Comparison of ENCODE assay signal across 25 cellular contexts in genomic region chr20:10513091-10513490, GRCh38.
DNase-seq lines count a peak whose midpoint lies in the region; ATAC-seq, FAIRE-seq and TF ChIP-seq lines count a peak whose summit lies in the region.
"Had no signal": no experiment of that assay in that cellular context is flagged by ENCODE, and none has a peak within 500 bp of the region (broad histone marks: within the 10 kb centered on the region; RNA-seq: fewer than 3 reads in every experiment).

No MANE protein-coding gene starts in this region.

- H3K4me1 ChIP-seq in HepG2 (ENCODE audit: insufficient read depth, low read length) (peaks cover 31% of the 10 kb centered on the region), right lobe of liver (peaks cover 0 to 26% (median 8%) of the 10 kb centered on the region in 4 donors), GM12878 (ENCODE audit: control insufficient read depth, insufficient read depth, low read length) (peaks cover 32% of the 10 kb centered on the region), prostate gland (replicated peaks) (peaks cover 15% of the 10 kb centered on the region), uterus (peaks cover 0 to under 1% of the 10 kb centered on the region in 2 donors)

- no peaks in the 10 kb centered on the region for H3K9me3 ChIP-seq in HepG2 (ENCODE audit: low read length)
- no peaks in the 10 kb centered on the region for H3K9me3 ChIP-seq in right lobe of liver
- no peaks in the 10 kb centered on the region for H3K9me3 ChIP-seq in GM12878 (replicated peaks; ENCODE audit: control insufficient read depth, insufficient read depth, low read length)
- no peaks in the 10 kb centered on the region for H3K9me3 ChIP-seq in prostate gland
- no peaks in the 10 kb centered on the region for H3K9me3 ChIP-seq in uterus
- H3K9me3 ChIP-seq: BE2C, Caco-2 had no signal

- H3K9ac ChIP-seq in HepG2 (ENCODE audit: insufficient read depth, low read depth, low read length) (no peak overlapping the region), GM12878 (ENCODE audit: control insufficient read depth, insufficient read depth, low read length) (no peak overlapping the region)

- H2AFZ ChIP-seq in HepG2 (ENCODE audit: low read length) (no peak overlapping the region), GM12878 (ENCODE audit: control insufficient read depth, low read depth, low read length) (no peak overlapping the region)

- no peaks in the 10 kb centered on the region for H3K27me3 Mint-ChIP-seq in nephron (ENCODE audit: low read depth)
- H3K27me3 Mint-ChIP-seq: CD4-positive, alpha-beta T cell; IgD-negative memory B cell had no signal

- H3K36me3 ChIP-seq in HepG2 (replicated peaks in 1 of 2; ENCODE audit: control insufficient read depth in 1 of 2, insufficient read depth in 2 of 2, low read length in 2 of 2) (no peaks in the 10 kb centered on the region), right lobe of liver (no peaks in the 10 kb centered on the region), GM12878 (ENCODE audit: control insufficient read depth in 2 of 2, insufficient read depth in 2 of 2, low read length in 1 of 2) (no peaks in the 10 kb centered on the region), prostate gland (no peaks in the 10 kb centered on the region), uterus (no peaks in the 10 kb centered on the region)
- H3K36me3 ChIP-seq: BE2C had no signal

- 97% methylated on average over 2 of the region's 2 CpGs for whole genome bisulfite sequencing in HepG2 (ENCODE audit: low lambda C conversion rate)
- WGBS in right lobe of liver (ENCODE audit: insufficient coverage, low coverage, low lambda C conversion rate, missing lambda C conversion rate), result 57% methylated on average over 1 of the region's 2 CpGs
- WGBS in GM12878 (ENCODE audit: insufficient coverage, insufficient replicate concordance, low lambda C conversion rate, missing lambda C conversion rate), result 84% methylated on average over 2 of the region's 2 CpGs
- 84% methylated on average over 2 of the region's 2 CpGs for WGBS in prostate gland

- RAD21 ChIA-PET in GM12878 (lab: Charles Lee; ENCODE audit: unreplicated experiment), result interaction anchor here (0.5 to 5.9 kb wide), 8 partner anchors 8 to 140 kb away, joined by 3 to 77 read pairs (median 6); no protein-coding TSS in a partner anchor

- H3K4me3 Mint-ChIP-seq in nephron, result no peak overlapping the region
- H3K4me3 Mint-ChIP-seq: CD4-positive, alpha-beta T cell; IgD-negative memory B cell had no signal

- H3K79me2 ChIP-seq in HepG2 (ENCODE audit: insufficient read depth, low read length), result peaks cover 2% of the 10 kb centered on the region
- H3K79me2 ChIP-seq in GM12878 (ENCODE audit: control insufficient read depth, insufficient read depth, low read length), result peaks cover 5% of the 10 kb centered on the region

- H3K27me3 ChIP-seq in HepG2 (ENCODE audit: control insufficient read depth in 1 of 2, insufficient read depth in 2 of 2, low read length in 2 of 2), result no peaks in the 10 kb centered on the region
- no peaks in the 10 kb centered on the region for H3K27me3 ChIP-seq in right lobe of liver
- H3K27me3 ChIP-seq in GM12878 (replicated peaks in 1 of 2; ENCODE audit: control insufficient read depth in 2 of 2, insufficient read depth in 2 of 2, low read length in 1 of 2), result no peaks in the 10 kb centered on the region
- no peaks in the 10 kb centered on the region for H3K27me3 ChIP-seq in prostate gland (replicated peaks; ENCODE audit: insufficient read depth)
- no peaks in the 10 kb centered on the region for H3K27me3 ChIP-seq in uterus
- H3K27me3 ChIP-seq: BE2C had no signal

- DNase-seq in HepG2 (ENCODE audit: low spot score) (no peak), right lobe of liver (no peak), GM12878 (ENCODE audit: low read depth, low spot score) (no peak), prostate gland (ENCODE audit: low spot score) (no peak), hepatic stellate cell (ENCODE audit: low spot score) (no peak), uterus (no peak)
- DNase-seq: 8988T; BE2C; Caco-2; CD4-positive, alpha-beta T cell; DMS153; GDM1; HCEC 1CT; Kasumi-1; NCI-H1092 treated with DMSO at 0.1 percent for 48 hours; NCI-H1694; NCI-H2081 treated with DMSO at 0.1 percent for 48 hours; NCI-H446 treated with DMSO at 0.1 percent for 48 hours; NK-92 treated with Interleukin-12 subunit alpha and Interleukin-12 subunit beta, amount 100 ng/mL, for 24 hours; SHP77 had no signal

- CTCF ChIA-PET in HepG2 (lab: Yijun Ruan, JAX; ENCODE audit: low intra/inter-chr PET ratio, low total read pairs), result no interaction called here
- CTCF ChIA-PET in GM12878 (lab: Yijun Ruan, JAX), result interaction anchor here (0.7 to 7.5 kb wide), 17 partner anchors 9 to 158 kb away, joined by 3 to 46 read pairs (median 3); partner anchors contain the start of gene MKKS

- no peak overlapping the region for H3K27ac ChIP-seq in HepG2 (ENCODE audit: extremely low read length, insufficient read depth, low read length)
- H3K27ac ChIP-seq in right lobe of liver, result no peak overlapping the region
- 0 out of 2 replicates have a peak overlapping the region, but pooled peaks have one; percentile 20 for H3K27ac ChIP-seq in GM12878 (ENCODE audit: control insufficient read depth, insufficient read depth)
- peak overlapping the region in 1 of 2 donors; percentile 11 for H3K27ac ChIP-seq in prostate gland
- H3K27ac ChIP-seq in uterus, result no peak overlapping the region

- H4K20me1 ChIP-seq in HepG2 (ENCODE audit: insufficient read depth, low read length) (no peaks in the 10 kb centered on the region), GM12878 (ENCODE audit: control insufficient read depth, insufficient read depth) (no peaks in the 10 kb centered on the region)

- POLR2A ChIA-PET in HepG2 (lab: Yijun Ruan, JAX) (interaction anchor here (0.9 to 4.0 kb wide), 3 partner anchors 8 to 158 kb away, joined by 3 to 36 read pairs (median 6); partner anchors contain the start of genes MKKS and SLX4IP), GM12878 (lab: Charles Lee) (interaction anchor here (0.5 to 1.7 kb wide), 4 partner anchors 39 to 1909 kb away, joined by 3 to 7 read pairs (median 6); no protein-coding TSS in a partner anchor)

- TF ChIP-seq EP300 in HepG2 (IDR thresholded peaks at IDR 0.05; ENCODE audit: low read depth in 2 of 2, low read length in 2 of 2) (no peak), HepG2 (CRISPR knock-in tag; IDR thresholded peaks at IDR 0.05; ENCODE audit: borderline replicate concordance) (no peak), GM12878 (IDR thresholded peaks at IDR 0.05; ENCODE audit: borderline replicate concordance in 1 of 2, control insufficient read depth in 1 of 2, low read depth in 2 of 2, low read length in 2 of 2) (no peak)

- TF ChIP-seq CTCF in HepG2 (CRISPR knock-in tag; IDR thresholded peaks at IDR 0.05), result no peak
- TF ChIP-seq CTCF in right lobe of liver (IDR thresholded peaks at IDR 0.05), result no peak
- TF ChIP-seq CTCF in GM12878 (IDR thresholded peaks at IDR 0.05 in 2 of 3, conservative IDR thresholded peaks at IDR 0.05 in 1 of 3; ENCODE audit: control insufficient read depth in 2 of 3, extremely low read depth in 1 of 3, insufficient read depth in 1 of 3, low read depth in 3 of 3, low read length in 3 of 3), result no peak
- TF ChIP-seq CTCF in nephron (IDR thresholded peaks at IDR 0.05; ENCODE audit: unreplicated experiment in 3 of 3), result no peak
- no peak for TF ChIP-seq CTCF in prostate gland (IDR thresholded peaks at IDR 0.05)
- no peak for TF ChIP-seq CTCF in uterus (IDR thresholded peaks at IDR 0.05)

- TF ChIP-seq RAD21 in HepG2 (CRISPR knock-in tag; IDR thresholded peaks at IDR 0.05) (no peak), GM12878 (IDR thresholded peaks at IDR 0.05; ENCODE audit: insufficient read depth, low read depth, low read length) (no peak)

- intact Hi-C loops in HepG2 (cut with micrococcal nuclease; ENCODE audit: unreplicated experiment) (no loop called here), right lobe of liver (cut with DNase I) (no loop called here), GM12878 (cut with micrococcal nuclease; ENCODE audit: unreplicated experiment) (loop anchor here (5.0 kb wide), 1 partner anchor 81 kb away; the partner anchor contains the start of gene MKKS), prostate gland (cut with DNase I) (no loop called here), uterus (cut with DNase I; ENCODE audit: low total_unique reads) (no loop called here)

- no peak for TF ChIP-seq POLR2A in HepG2 (IDR thresholded peaks at IDR 0.05; ENCODE audit: insufficient read depth in 1 of 2, low read depth in 2 of 2, low read length in 2 of 2)
- no peak for TF ChIP-seq POLR2A in right lobe of liver (IDR thresholded peaks at IDR 0.05)
- TF ChIP-seq POLR2A in GM12878 (IDR thresholded peaks at IDR 0.05; ENCODE audit: low read depth, low read length), result no peak
- no peak for TF ChIP-seq POLR2A in prostate gland (IDR thresholded peaks at IDR 0.05)
- TF ChIP-seq POLR2A in uterus (IDR thresholded peaks at IDR 0.05), result no peak

- no peak for ATAC-seq in HepG2
- ATAC-seq in right lobe of liver, result no peak
- no peak for ATAC-seq in GM12878
- no peak for ATAC-seq in HG02678 (IDR thresholded peaks at IDR 0.05; ENCODE audit: unreplicated experiment)
- ATAC-seq: SK-N-SH treated with all-trans-retinoic acid at 6 μM for 48 hours had no signal

- H3K4me2 ChIP-seq in HepG2 (ENCODE audit: low read depth, low read length) (no peak overlapping the region), GM12878 (ENCODE audit: control insufficient read depth, insufficient read depth) (no peak overlapping the region)

- no peaks in the 10 kb centered on the region for H3K9me3 Mint-ChIP-seq in nephron
- H3K9me3 Mint-ChIP-seq: CD4-positive, alpha-beta T cell; IgD-negative memory B cell had no signal

- FAIRE-seq in HepG2 (lab: Jason Lieb, UNC) (no peak), GM12878 (lab: Jason Lieb, UNC) (no peak)
- FAIRE-seq: RCC 7860 had no signal

- H3K4me1 Mint-ChIP-seq in nephron, result peaks cover 54% of the 10 kb centered on the region

- H3K4me3 ChIP-seq in HepG2 (replicated peaks in 1 of 3; ENCODE audit: insufficient read depth in 1 of 3, low read depth in 2 of 3, low read length in 3 of 3), result no peak overlapping the region
- no peak overlapping the region for H3K4me3 ChIP-seq in right lobe of liver
- H3K4me3 ChIP-seq in GM12878, result no peak overlapping the region
- no peak overlapping the region for H3K4me3 ChIP-seq in prostate gland
- no peak overlapping the region for H3K4me3 ChIP-seq in uterus

- in situ Hi-C loops in HepG2 (cut with HindIII; ENCODE audit: extremely low pct_ligation_motif_present, low pct_unique_long_range_greater_than_20kb) (no loop called here), GM12878 (cut with MboI) (no loop called here)

- no peaks in the 10 kb centered on the region for H3K36me3 Mint-ChIP-seq in nephron (ENCODE audit: low read depth)

- BruUV-seq in HepG2 (replicated peaks; lab: Mats Ljungman, UMichigan) (no TSS peak), GM12878 (replicated peaks; lab: Mats Ljungman, UMichigan) (no TSS peak)

- SMC1A ChIA-PET in GM12878 (lab: Charles Lee; ENCODE audit: uncharacterized antibody, unreplicated experiment), result interaction anchor here (0.9 to 8.8 kb wide), 11 partner anchors 8 to 62 kb away, joined by 3 to 76 read pairs (median 6); no protein-coding TSS in a partner anchor

- peak overlapping the region in 2 of 3 experiments; percentile 23 to 88 for H3K27ac Mint-ChIP-seq in nephron
- H3K27ac Mint-ChIP-seq: CD4-positive, alpha-beta T cell; IgD-negative memory B cell had no signal

TF ChIP-seq in HepG2, 621 proteins besides CTCF, POLR2A, EP300 and RAD21 (continues in another document):
- TF ChIP-seq ZFP36L1 (CRISPR knock-in tag; IDR thresholded peaks at IDR 0.05), result 0 out of 2 replicates have a peak, but pooled peaks have one; percentile 27
